29 cellular contexts compared by ENCODE assay signal in the genomic region with DNA sequence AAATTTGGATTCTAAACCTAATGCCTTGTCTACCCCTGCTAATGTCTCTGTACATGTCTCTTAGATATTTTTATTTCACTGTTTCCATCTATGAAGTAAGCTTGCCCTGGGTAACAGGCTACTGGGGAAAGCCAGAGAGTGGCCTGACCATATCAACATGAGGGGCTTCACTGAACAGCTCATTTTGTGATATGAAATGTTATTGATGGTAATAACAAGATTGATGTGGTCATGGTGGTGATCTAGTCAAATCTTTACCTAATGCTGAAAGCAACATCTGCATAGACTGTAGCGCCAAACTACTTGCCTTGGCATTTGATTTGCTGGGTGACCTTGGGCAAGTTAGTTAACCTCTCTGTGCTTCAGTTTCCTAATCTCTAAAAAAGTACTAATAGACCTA.
"Had no signal": no experiment of that assay in that cellular context is flagged by ENCODE, and none has a peak within 500 bp of the region (broad histone marks: within the 10 kb centered on the region; RNA-seq: fewer than 3 reads in every experiment).

No MANE protein-coding gene starts in this region.

- H3K27ac ChIP-seq: coronary artery, esophagus squamous epithelium, heart right ventricle, lower lobe of right lung, ovary, psoas muscle, sigmoid colon, suprapubic skin, transverse colon, upper lobe of right lung, uterus had no signal

- DNase-seq: dermis blood vessel endothelial cell; effector memory CD4-positive, alpha-beta T cell; erythroblast; esophagus squamous epithelium; foreskin melanocyte; glutamatergic neuron; heart right ventricle; hippocampal formation; kidney glomerular epithelial cell; left colon; left ventricle myocardium superior; lower lobe of right lung; naive thymus-derived CD8-positive, alpha-beta T cell; occipital lobe; ovary; posterior cingulate gyrus; psoas muscle; right cardiac atrium; sigmoid colon; stimulated activated CD4-positive, alpha-beta T cell treated with anti-CD3 and anti-CD28 coated beads, Interleukin-2, amount 100 ng/mL, for 24 hours; stimulated activated CD4-positive, alpha-beta T cell treated with anti-CD3 and anti-CD28 coated beads, Interleukin-4, amount 100 ng/mL, for 24 hours; transverse colon; upper lobe of right lung; uterus had no signal

- H3K36me3 Mint-ChIP-seq: naive thymus-derived CD8-positive, alpha-beta T cell; stimulated activated memory B cell treated with anti-CD40 and anti-IgM and Interleukin-4, amounts not matched to agents 10 μg/mL and 1 μg/mL and 100 μg/mL, for 72 hours had no signal

- H3K27ac Mint-ChIP-seq: naive thymus-derived CD8-positive, alpha-beta T cell; stimulated activated memory B cell treated with anti-CD40 and anti-IgM and Interleukin-4, amounts not matched to agents 10 μg/mL and 1 μg/mL and 100 μg/mL, for 72 hours; stimulated activated naive CD8-positive, alpha-beta T cell treated with anti-CD3 and anti-CD28 coated beads, Interleukin-15, Interleukin-2, amounts not matched to agents 100 ng/mL and 50 ng/mL, for 24 hours had no signal

- FAIRE-seq: islet of Langerhans had no signal

- H3K9me3 ChIP-seq: esophagus squamous epithelium, heart right ventricle, lower lobe of right lung, ovary, psoas muscle, sigmoid colon, suprapubic skin, transverse colon, upper lobe of right lung, uterus had no signal

- H3K4me3 Mint-ChIP-seq: naive thymus-derived CD8-positive, alpha-beta T cell; stimulated activated memory B cell treated with anti-CD40 and anti-IgM and Interleukin-4, amounts not matched to agents 10 μg/mL and 1 μg/mL and 100 μg/mL, for 72 hours; stimulated activated naive CD8-positive, alpha-beta T cell treated with anti-CD3 and anti-CD28 coated beads, Interleukin-15, Interleukin-2, amounts not matched to agents 100 ng/mL and 50 ng/mL, for 24 hours had no signal

- H3K4me1 ChIP-seq: lower lobe of right lung, psoas muscle, suprapubic skin, transverse colon, upper lobe of right lung, uterus had no signal

- H3K9me3 Mint-ChIP-seq: stimulated activated memory B cell treated with anti-CD40 and anti-IgM and Interleukin-4, amounts not matched to agents 10 μg/mL and 1 μg/mL and 100 μg/mL, for 72 hours; stimulated activated naive CD8-positive, alpha-beta T cell treated with anti-CD3 and anti-CD28 coated beads, Interleukin-15, Interleukin-2, amounts not matched to agents 100 ng/mL and 50 ng/mL, for 24 hours had no signal

- H3K36me3 ChIP-seq: esophagus squamous epithelium, heart right ventricle, lower lobe of right lung, ovary, sigmoid colon, suprapubic skin, transverse colon, upper lobe of right lung, uterus had no signal

- H3K27me3 Mint-ChIP-seq: naive thymus-derived CD8-positive, alpha-beta T cell; stimulated activated memory B cell treated with anti-CD40 and anti-IgM and Interleukin-4, amounts not matched to agents 10 μg/mL and 1 μg/mL and 100 μg/mL, for 72 hours; stimulated activated naive CD8-positive, alpha-beta T cell treated with anti-CD3 and anti-CD28 coated beads, Interleukin-15, Interleukin-2, amounts not matched to agents 100 ng/mL and 50 ng/mL, for 24 hours had no signal

- H3K27me3 ChIP-seq: esophagus squamous epithelium, heart right ventricle, ovary, sigmoid colon, suprapubic skin, transverse colon, upper lobe of right lung, uterus had no signal

- ATAC-seq: heart right ventricle; left colon; left ventricle myocardium superior; lower lobe of right lung; naive thymus-derived CD8-positive, alpha-beta T cell; psoas muscle; right cardiac atrium; stimulated activated memory B cell treated with anti-CD40 and anti-IgM and Interleukin-4, amounts not matched to agents 10 μg/mL and 1 μg/mL and 100 μg/mL, for 72 hours; upper lobe of right lung had no signal

- H3K4me3 ChIP-seq: coronary artery, esophagus squamous epithelium, heart right ventricle, lower lobe of right lung, ovary, psoas muscle, sigmoid colon, suprapubic skin, transverse colon, upper lobe of right lung, uterus had no signal
